Comparison of ENCODE assay signal across 7 cellular contexts in genomic region chr1:154420172-154420571, GRCh38. TPM values are rescaled to one million over a fixed set of nuclear protein-coding genes. Genes with fewer than 3 reads are reported as not detected.
DNase-seq lines count a peak whose midpoint lies in the region; ATAC-seq and TF ChIP-seq lines count a peak whose summit lies in the region.

No MANE protein-coding gene starts in this region.

- POLR2A ChIA-PET in OCI-LY7 (lab: Charles Lee) = interaction anchor here (0.6 to 1.4 kb wide), 2 partner anchors 12 to 718 kb away, joined by 3 read pairs; no protein-coding TSS in a partner anchor

- H3K36me3 ChIP-seq in OCI-LY7 (ENCODE audit: insufficient read depth, low read length) (no peaks in the 10 kb centered on the region), adipocyte (ENCODE audit: control insufficient read depth, insufficient read depth, low read length, severe bottlenecking) (no peaks in the 10 kb centered on the region), skeletal muscle satellite cell (ENCODE audit: insufficient read depth, low read length) (no peaks in the 10 kb centered on the region)

- H3K9me3 ChIP-seq in OCI-LY7 (ENCODE audit: low read length) (no peaks in the 10 kb centered on the region), adipocyte (ENCODE audit: control insufficient read depth, low read length) (no peaks in the 10 kb centered on the region), skeletal muscle satellite cell (replicated peaks; ENCODE audit: low read length) (no peaks in the 10 kb centered on the region)

- ATAC-seq in GM18861 (IDR thresholded peaks at IDR 0.05; ENCODE audit: unreplicated experiment) = peak; percentile 61
- peak; percentile 79 to 83 for ATAC-seq in left cardiac atrium
- no peak for ATAC-seq in HG02763 (IDR thresholded peaks at IDR 0.05; ENCODE audit: unreplicated experiment)

- H3K4me3 ChIP-seq in OCI-LY7 (ENCODE audit: low read depth, low read length, poor library complexity, severe bottlenecking) (no peak overlapping the region), adipocyte (ENCODE audit: low read length) (peak overlapping the region; percentile 62), skeletal muscle satellite cell (ENCODE audit: low read length) (peak overlapping the region; percentile 60)

- H3K9ac ChIP-seq in adipocyte (ENCODE audit: low read length) (peak overlapping the region; percentile 81), skeletal muscle satellite cell (ENCODE audit: low read depth, low read length) (peak overlapping the region; percentile 81)

- intact Hi-C loops in OCI-LY7 (cut with micrococcal nuclease; ENCODE audit: unreplicated experiment) = no loop called here
- intact Hi-C loops in left cardiac atrium (cut with DNase I) = no loop called here

- 0 out of 2 replicates have a peak overlapping the region, but pooled peaks have one; percentile 17 for H2AFZ ChIP-seq in OCI-LY7 (ENCODE audit: low read length)

- H3K27me3 ChIP-seq in adipocyte (replicated peaks; ENCODE audit: control insufficient read depth, insufficient read depth, low read length) (no peaks in the 10 kb centered on the region), skeletal muscle satellite cell (ENCODE audit: control insufficient read depth, insufficient read depth, low read length) (no peaks in the 10 kb centered on the region)

- H4K20me1 ChIP-seq in OCI-LY7 (ENCODE audit: insufficient read depth, low read length) = no peaks in the 10 kb centered on the region

- H3K4me1 ChIP-seq in OCI-LY7 (ENCODE audit: insufficient read depth, low read length, poor library complexity, severe bottlenecking) = peaks cover 2% of the 10 kb centered on the region
- peaks cover 59% of the 10 kb centered on the region for H3K4me1 ChIP-seq in adipocyte (ENCODE audit: control insufficient read depth, insufficient read depth, low read length)
- peaks cover 64% of the 10 kb centered on the region for H3K4me1 ChIP-seq in skeletal muscle satellite cell (ENCODE audit: control insufficient read depth, insufficient read depth, low read length)

- no peaks in the 10 kb centered on the region for H3K79me2 ChIP-seq in OCI-LY7 (ENCODE audit: insufficient read depth, low read depth, low read length)

- DNase-seq in OCI-LY7 (ENCODE audit: low spot score) (no peak), adipocyte (ENCODE audit: low read depth) (peak; percentile 75), left cardiac atrium (peak; percentile 85), HuH-7 (ENCODE audit: low spot score) (no peak)

- BruUV-seq in OCI-LY7 (replicated peaks; lab: Mats Ljungman, UMichigan) = no TSS peak

- H3K27ac ChIP-seq in OCI-LY7 (ENCODE audit: low read depth, low read length, poor library complexity, severe bottlenecking) = no peak overlapping the region

- CTCF ChIA-PET in OCI-LY7 (lab: Charles Lee; ENCODE audit: unreplicated experiment) = no interaction called here

- no peaks in the 10 kb centered on the region for H3K9me2 ChIP-seq in OCI-LY7 (ENCODE audit: insufficient read depth, low read length)

- no peak for TF ChIP-seq CTCF in OCI-LY7 (conservative IDR thresholded peaks at IDR 0.05; ENCODE audit: low read length)

- H3K4me2 ChIP-seq in OCI-LY7 (ENCODE audit: low read length) (no peak overlapping the region), skeletal muscle satellite cell (ENCODE audit: low read length) (peak overlapping the region; percentile 80)

RNA-seq across cellular contexts. Expression of gene IL6R, which starts 15.0 kb away (rescaled TPM):
- not detected in 2 replicates for total RNA-seq in OCI-LY7 (2014; rRNA removed; shearing (Covaris generic))
- not detected in 2 replicates for total RNA-seq in OCI-LY7 (2022)
- total RNA-seq in left cardiac atrium = 10 to 100 TPM; 11.2 to 11.4 TPM
- total RNA-seq in skeletal muscle satellite cell (2012; rRNA removed) = 10.3 and 13.7 TPM in 2 replicates

Comparison
In these comparisons a context has a peak if more than half of its experiments do, and no peak if none do; other contexts are left out.
1. DNase-seq: peak in adipocyte (single experiment) and left cardiac atrium (single experiment); none in OCI-LY7 (single experiment) and HuH-7 (single experiment).
2. RNA of gene IL6R, which starts 15.0 kb away (total RNA-seq): 11.2 to 11.4 TPM in left cardiac atrium; not detected in OCI-LY7; every median in the first group is over 10 times any median in the second.